In the genomic region with DNA sequence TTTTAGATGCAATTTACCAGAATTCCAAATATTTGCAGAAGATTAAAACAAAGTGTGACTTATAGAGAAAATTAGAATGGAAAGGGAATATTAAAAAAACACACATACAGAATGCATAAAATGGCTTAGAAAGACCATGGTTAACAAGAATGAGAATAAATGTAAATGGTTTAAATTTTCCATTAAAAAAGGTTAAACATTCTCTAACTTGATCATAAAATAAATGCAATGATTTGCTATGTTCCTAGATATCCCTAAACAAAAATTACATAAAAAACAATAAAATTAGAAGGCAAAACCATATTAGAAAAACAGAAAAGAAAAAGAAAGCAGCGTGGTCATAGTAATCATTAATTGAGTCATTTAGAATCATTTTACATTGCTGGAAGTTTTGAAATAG, we compare ENCODE assay signal across 7 cellular contexts.
"Had no signal": no experiment of that assay in that cellular context is flagged by ENCODE, and none has a peak within 500 bp of the region (broad histone marks: within the 10 kb centered on the region; RNA-seq: fewer than 3 reads in every experiment).

No MANE protein-coding gene starts in this region.

- H3K4me3 ChIP-seq: GM23248 had no signal

- FAIRE-seq: HTR-8/SVneo had no signal

- H2AFZ ChIP-seq: GM23248 had no signal

- H3K9ac ChIP-seq: GM23248 had no signal

- H3K27ac ChIP-seq: GM23248 had no signal

- DNase-seq: GM23248, GOT3, H9, HCEC 1CT, IMR-90, KBM-7 had no signal
